9 cellular contexts compared by ENCODE assay signal in the genomic region with DNA sequence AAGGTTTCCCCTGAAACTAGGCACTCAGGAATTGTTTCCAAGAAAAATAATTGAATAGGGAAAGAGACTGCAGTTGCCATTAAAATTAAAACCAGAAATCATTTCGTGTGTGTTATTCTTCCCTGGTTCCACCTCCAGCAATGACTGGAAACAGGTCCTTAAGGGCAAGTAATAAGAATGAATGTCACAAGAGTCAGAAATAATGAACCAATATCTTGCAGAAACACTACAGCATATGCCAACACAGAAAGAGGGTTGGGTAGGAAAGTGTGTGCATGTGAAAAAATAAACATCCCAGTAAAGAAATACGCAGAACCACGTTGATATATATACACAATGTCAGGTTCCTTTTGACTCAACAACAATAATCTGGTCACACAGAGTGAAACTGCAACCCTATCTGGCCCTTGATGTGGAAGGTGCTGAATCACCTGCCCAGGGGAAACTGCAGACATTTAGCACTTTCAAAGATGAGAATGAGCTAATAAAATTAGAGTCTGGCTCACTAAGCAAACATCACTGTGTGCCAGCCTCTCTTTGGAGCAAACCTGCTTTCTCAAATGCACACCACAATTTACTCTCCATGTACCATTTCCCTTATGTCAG. TPM values are rescaled to one million over a fixed set of nuclear protein-coding genes. Genes with fewer than 3 reads are reported as not detected.
DNase-seq lines count a peak whose midpoint lies in the region; ATAC-seq, FAIRE-seq and TF ChIP-seq lines count a peak whose summit lies in the region.
"Had no signal": no experiment of that assay in that cellular context is flagged by ENCODE, and none has a peak within 500 bp of the region (broad histone marks: within the 10 kb centered on the region; RNA-seq: fewer than 3 reads in every experiment).

No MANE protein-coding gene starts in this region.

- H3K36me3 ChIP-seq in bronchial epithelial cell (ENCODE audit: control insufficient read depth, insufficient read depth, low read length) (no peaks in the 10 kb centered on the region), uterus (no peaks in the 10 kb centered on the region)

- H3K27me3 ChIP-seq in bronchial epithelial cell (ENCODE audit: control insufficient read depth, insufficient read depth, low read length), result no peaks in the 10 kb centered on the region
- no peaks in the 10 kb centered on the region for H3K27me3 ChIP-seq in uterus

- no peak overlapping the region for H3K4me3 ChIP-seq in bronchial epithelial cell (ENCODE audit: low read depth, low read length)
- H3K4me3 ChIP-seq in uterus, result no peak overlapping the region

- peak; percentile 11 for DNase-seq in NCI-H1436 (lab: John Stamatoyannopoulos, UW)
- DNase-seq in NCI-H1436 treated with DMSO at 0.1 percent for 48 hours (lab: John Stamatoyannopoulos, UW), result no peak
- DNase-seq in NCI-H146 treated with DMSO at 0.1 percent for 48 hours (lab: John Stamatoyannopoulos, UW; ENCODE audit: unreplicated experiment), result peak; percentile 11
- peak; percentile 93 for DNase-seq in bronchial epithelial cell (ENCODE audit: low read depth)
- DNase-seq in midbrain (lab: John Stamatoyannopoulos, UW), result no peak
- no peak for DNase-seq in HEK293T (ENCODE audit: extremely low spot score)
- DNase-seq in uterus, result no peak

- no peak for TF ChIP-seq CTCF in bronchial epithelial cell (IDR thresholded peaks at IDR 0.05; ENCODE audit: insufficient read depth, low read length, severe bottlenecking)
- no peak for TF ChIP-seq CTCF in uterus (IDR thresholded peaks at IDR 0.05)

- no peaks in the 10 kb centered on the region for H3K4me1 ChIP-seq in uterus

- FAIRE-seq in bronchial epithelial cell (lab: Jason Lieb, UNC), result peak; percentile 18
- FAIRE-seq: A204.1 had no signal

- no peaks in the 10 kb centered on the region for H3K9me3 ChIP-seq in uterus

- CTCF ChIA-PET in HEK293T (lab: Yijun Ruan, JAX), result interaction anchor here (1.1 to 2.0 kb wide), 3 partner anchors 141 to 423 kb away, joined by 3 to 5 read pairs (median 3); a partner anchor contains a TSS

- intact Hi-C loops in uterus (cut with DNase I; ENCODE audit: low total_unique reads), result no loop called here

- TF ChIP-seq POLR2A in uterus (IDR thresholded peaks at IDR 0.05), result no peak

- POLR2A ChIA-PET in HEK293T (lab: Yijun Ruan, JAX), result no interaction called here

- ATAC-seq in HG02623 (IDR thresholded peaks at IDR 0.05; ENCODE audit: unreplicated experiment), result peak; percentile 84

- no peak overlapping the region for H3K27ac ChIP-seq in uterus

TF ChIP-seq in HEK293T, 16 proteins besides CTCF, POLR2A, EP300 and RAD21:
- TF ChIP-seq ZNF384 (IDR thresholded peaks at IDR 0.05) (no peak), ARNT (IDR thresholded peaks at IDR 0.05) (no peak), SUZ12 (IDR thresholded peaks at IDR 0.05) (no peak)
TF ChIP-seq in HEK293T: peak in this region for 0.

RNA-seq across cellular contexts. Expression of a gene that starts 15.1 kb away (rescaled TPM):
- not detected in 2 replicates for total RNA-seq in bronchial epithelial cell
- not detected for total RNA-seq in uterus

Comparison
In these comparisons a context has a peak if more than half of its experiments do, and no peak if none do; other contexts are left out.
1. DNase-seq: peak in NCI-H1436 (single experiment), NCI-H146 treated with DMSO at 0.1 percent for 48 hours (single experiment) and bronchial epithelial cell (single experiment); none in NCI-H1436 treated with DMSO at 0.1 percent for 48 hours (single experiment), midbrain (single experiment), HEK293T (single experiment) and uterus (0 of 2).